9 cellular contexts compared by ENCODE assay signal in genomic region chr17:7393613-7394451, GRCh38. TPM values are rescaled to one million over a fixed set of nuclear protein-coding genes. Genes with fewer than 3 reads are reported as not detected.
A peak's percentile ranks its signal among the peaks of the same experiment; 100 is the strongest.
DNase-seq lines count a peak whose midpoint lies in the region; ATAC-seq and TF ChIP-seq lines count a peak whose summit lies in the region.
"Had no signal": no experiment of that assay in that cellular context is flagged by ENCODE, and none has a peak within 500 bp of the region (broad histone marks: within the 10 kb centered on the region; RNA-seq: fewer than 3 reads in every experiment).

No MANE protein-coding gene starts in this region.

- H3K4me2 ChIP-seq in PC-3 (ENCODE audit: low read length), result peak overlapping the region; percentile 93

- intact Hi-C loops in Right ventricle myocardium inferior (cut with DNase I) (loop anchor here (2.0 to 5.0 kb wide), 3 partner anchors 43 to 178 kb away; partner anchors contain the start of gene GPS2), cardiac septum (cut with DNase I) (no loop called here), PC-3 (cut with micrococcal nuclease) (loop anchor here (1.0 kb wide), 1 partner anchor 10 kb away; the partner anchor contains the start of gene TMEM256)

- CTCF ChIA-PET in PC-3 (lab: Charles Lee), result interaction anchor here (0.5 to 1.4 kb wide), 2 partner anchors 10 to 43 kb away, joined by 3 read pairs; partner anchors contain the start of gene TMEM256

- H2AFZ ChIP-seq in PC-3 (ENCODE audit: low read length), result peak overlapping the region; percentile 88

- no peak for TF ChIP-seq CTCF in PC-3 (conservative IDR thresholded peaks at IDR 0.05; ENCODE audit: low read depth, low read length)

- peak; percentile 78 for DNase-seq in Right ventricle myocardium inferior (ENCODE audit: missing footprints)
- no peak for DNase-seq in cardiac septum (ENCODE audit: low spot score)
- DNase-seq in PC-3, result peak; percentile 34
- peak; percentile 55 for DNase-seq in adipocyte (ENCODE audit: low read depth)
- DNase-seq in stimulated activated CD4-positive, alpha-beta T cell treated with anti-CD3 and anti-CD28 coated beads, Interleukin-15, amount 100 ng/mL, for 48 hours (ENCODE audit: low read depth in 2 of 2), result peak; percentile 27 to 40
- DNase-seq in NCI-H2081 (lab: John Stamatoyannopoulos, UW), result no peak

- H3K9ac ChIP-seq in PC-3 (ENCODE audit: low read length) (peak overlapping the region; percentile 76), adipocyte (ENCODE audit: low read length) (peak overlapping the region; percentile 92), iPS-18a (ENCODE audit: low read length) (peak overlapping the region; percentile 61)

- H3K4me1 ChIP-seq in PC-3 (ENCODE audit: insufficient read depth, low read length) (peaks cover 4% of the 10 kb centered on the region; the same call in 1 of the 2 replicates), adipocyte (ENCODE audit: control insufficient read depth, insufficient read depth, low read length) (peaks cover 3% of the 10 kb centered on the region), iPS-18a (ENCODE audit: control insufficient read depth, low read depth, low read length) (no peaks in the 10 kb centered on the region)

- H3K9me3 ChIP-seq in PC-3 (ENCODE audit: low read length), result no peaks in the 10 kb centered on the region
- H3K9me3 ChIP-seq in adipocyte (ENCODE audit: control insufficient read depth, low read length), result no peaks in the 10 kb centered on the region
- H3K9me3 ChIP-seq in iPS-18a (ENCODE audit: control insufficient read depth, low read depth, low read length), result no peaks in the 10 kb centered on the region

- H3K36me3 ChIP-seq in PC-3 (ENCODE audit: low read depth, low read length) (no peaks in the 10 kb centered on the region; the same call in 1 of the 2 replicates), adipocyte (ENCODE audit: control insufficient read depth, insufficient read depth, low read length, severe bottlenecking) (peaks cover 39% of the 10 kb centered on the region), iPS-18a (ENCODE audit: control insufficient read depth, low read depth, low read length) (peaks cover 13% of the 10 kb centered on the region)

- ATAC-seq in Right ventricle myocardium inferior, result peak; percentile 15
- peak; percentile 29 for ATAC-seq in HG03039 (IDR thresholded peaks at IDR 0.05; ENCODE audit: unreplicated experiment)
- peak; percentile 32 for ATAC-seq in PC-3

- H3K27ac ChIP-seq in PC-3 (ENCODE audit: low read length) (no peak overlapping the region), iPS-18a (ENCODE audit: low read length) (no peak overlapping the region)

- H3K9me2 ChIP-seq in PC-3 (replicated peaks; ENCODE audit: low read length), result no peaks in the 10 kb centered on the region

- POLR2A ChIA-PET in PC-3 (lab: Charles Lee; ENCODE audit: unreplicated experiment), result interaction anchor here (1.0 kb wide), 1 partner anchor 10 kb away, joined by 3 read pairs; the partner anchor contains the start of gene TMEM256

- TSS peak; percentile 40 for BruUV-seq in PC-3 (replicated peaks; lab: Mats Ljungman, UMichigan)

- H3K4me3 ChIP-seq in PC-3 (ENCODE audit: low read length), result peak overlapping the region; percentile 91
- peak overlapping the region; percentile 91 for H3K4me3 ChIP-seq in adipocyte (ENCODE audit: low read length)
- H3K4me3 ChIP-seq in iPS-18a (ENCODE audit: low read length), result peak overlapping the region; percentile 85

- no peaks in the 10 kb centered on the region for H3F3A ChIP-seq in PC-3 (ENCODE audit: low read length, unreplicated experiment)

- H3K79me2 ChIP-seq in PC-3 (ENCODE audit: low read length), result peaks cover 16% of the 10 kb centered on the region

- no peaks in the 10 kb centered on the region for H3K27me3 ChIP-seq in PC-3 (ENCODE audit: low read length)
- no peaks in the 10 kb centered on the region for H3K27me3 ChIP-seq in adipocyte (replicated peaks; ENCODE audit: control insufficient read depth, insufficient read depth, low read length)
- H3K27me3 ChIP-seq in iPS-18a (ENCODE audit: control insufficient read depth, insufficient read depth, low read length), result no peaks in the 10 kb centered on the region

- no peaks in the 10 kb centered on the region for H4K20me1 ChIP-seq in PC-3 (ENCODE audit: low read length)

RNA-seq across cellular contexts. Expression of gene PLSCR3, which starts 0.5 kb away (rescaled TPM):
- total RNA-seq in Right ventricle myocardium inferior (18.4 TPM), cardiac septum (16.8 TPM), PC-3 (2014; rRNA removed) (53.8 and 62.7 TPM in 2 replicates)

RNA-seq across cellular contexts. Expression of gene TMEM256, which starts 10.1 kb away (rescaled TPM):
- 64.0 TPM for total RNA-seq in Right ventricle myocardium inferior
- total RNA-seq in cardiac septum, result 67.7 TPM
- total RNA-seq in PC-3 (2014; rRNA removed), result 56.6 and 82.4 TPM in 2 replicates

RNA-seq across cellular contexts. Expression of gene TNK1, which starts 12.9 kb away (rescaled TPM):
- 2.6 TPM for total RNA-seq in Right ventricle myocardium inferior
- total RNA-seq in cardiac septum, result 2.0 TPM
- 10.8 and 13.5 TPM in 2 replicates for total RNA-seq in PC-3 (2014; rRNA removed)

RNA-seq across cellular contexts. Expression of gene NLGN2, which starts 13.8 kb away (rescaled TPM):
- 7.0 TPM for total RNA-seq in Right ventricle myocardium inferior
- 11.0 TPM for total RNA-seq in cardiac septum
- total RNA-seq in PC-3 (2014; rRNA removed), result 7.4 and 12.7 TPM in 2 replicates

RNA-seq across cellular contexts. Expression of gene SPEM1, which starts 26.3 kb away (rescaled TPM):
- not detected for total RNA-seq in Right ventricle myocardium inferior
- total RNA-seq in cardiac septum, result not detected
- total RNA-seq in PC-3 (2014; rRNA removed), result not detected in 2 replicates
- total RNA-seq: subcutaneous adipose tissue had no signal

Comparison
In these comparisons a context has a peak if more than half of its experiments do, and no peak if none do; other contexts are left out.
1. DNase-seq: peak in Right ventricle myocardium inferior (single experiment), PC-3 (single experiment), adipocyte (single experiment) and stimulated activated CD4-positive, alpha-beta T cell treated with anti-CD3 and anti-CD28 coated beads, Interleukin-15, amount 100 ng/mL, for 48 hours (2 of 2); none in cardiac septum (single experiment) and NCI-H2081 (0 of 2).
2. Peak in every context shown above with its lines, with median percentiles within 50 percentile points of each other: ATAC-seq, H3K4me3 ChIP-seq and H3K9ac ChIP-seq.